2 cellular contexts compared by ENCODE assay signal in genomic region chr3:9076985-9077384, GRCh38.
TF ChIP-seq lines count a peak whose summit lies in the region.

No MANE protein-coding gene starts in this region.

TF ChIP-seq in GM23338, 12 proteins besides CTCF, POLR2A, EP300 and RAD21 (continued from another document):
- no peak for TF ChIP-seq EZH2 (IDR thresholded peaks at IDR 0.05; ENCODE audit: low read depth, unreplicated experiment)
TF ChIP-seq in GM23338: peak in this region for 0.

TF ChIP-seq in K562, 482 proteins besides CTCF, POLR2A, EP300 and RAD21 (continued from another document):
- TF ChIP-seq MAX (CRISPR knock-in tag; IDR thresholded peaks at IDR 0.05) (no peak), CUX1 (CRISPR knock-in tag; IDR thresholded peaks at IDR 0.05) (no peak), TSC22D4 (tag; IDR thresholded peaks at IDR 0.05) (no peak), BMI1 (IDR thresholded peaks at IDR 0.05; ENCODE audit: low read length) (no peak), ZNF431 (CRISPR knock-in tag; IDR thresholded peaks at IDR 0.05) (no peak), SRSF9 (IDR thresholded peaks at IDR 0.05; ENCODE audit: borderline replicate concordance, low read depth, low read length) (no peak), CHD1 (IDR thresholded peaks at IDR 0.05; ENCODE audit: low read length) (no peak), TBP (optimal IDR thresholded peaks at IDR 0.05; ENCODE audit: low read depth, low read length) (no peak), SIN3B (IDR thresholded peaks at IDR 0.05; ENCODE audit: low read depth) (no peak), FOXK2 (conservative IDR thresholded peaks at IDR 0.05 in 1 of 2, IDR thresholded peaks at IDR 0.05 in 1 of 2; ENCODE audit: low read depth in 2 of 2) (no peak), ZNF263 (CRISPR knock-in tag; IDR thresholded peaks at IDR 0.05; ENCODE audit: borderline replicate concordance) (peak; percentile 79), RBFOX2 (IDR thresholded peaks at IDR 0.05; ENCODE audit: low read depth, low read length) (no peak), CHCHD3 (CRISPR knock-in tag; IDR thresholded peaks at IDR 0.05) (no peak), CBFA2T3 (IDR thresholded peaks at IDR 0.05) (peak; percentile 20), FOXJ3 (CRISPR knock-in tag; IDR thresholded peaks at IDR 0.05) (no peak), ELF4 (CRISPR knock-in tag; IDR thresholded peaks at IDR 0.05) (no peak), SOX6 (IDR thresholded peaks at IDR 0.05) (no peak)
- TF ChIP-seq, protein P1, sequence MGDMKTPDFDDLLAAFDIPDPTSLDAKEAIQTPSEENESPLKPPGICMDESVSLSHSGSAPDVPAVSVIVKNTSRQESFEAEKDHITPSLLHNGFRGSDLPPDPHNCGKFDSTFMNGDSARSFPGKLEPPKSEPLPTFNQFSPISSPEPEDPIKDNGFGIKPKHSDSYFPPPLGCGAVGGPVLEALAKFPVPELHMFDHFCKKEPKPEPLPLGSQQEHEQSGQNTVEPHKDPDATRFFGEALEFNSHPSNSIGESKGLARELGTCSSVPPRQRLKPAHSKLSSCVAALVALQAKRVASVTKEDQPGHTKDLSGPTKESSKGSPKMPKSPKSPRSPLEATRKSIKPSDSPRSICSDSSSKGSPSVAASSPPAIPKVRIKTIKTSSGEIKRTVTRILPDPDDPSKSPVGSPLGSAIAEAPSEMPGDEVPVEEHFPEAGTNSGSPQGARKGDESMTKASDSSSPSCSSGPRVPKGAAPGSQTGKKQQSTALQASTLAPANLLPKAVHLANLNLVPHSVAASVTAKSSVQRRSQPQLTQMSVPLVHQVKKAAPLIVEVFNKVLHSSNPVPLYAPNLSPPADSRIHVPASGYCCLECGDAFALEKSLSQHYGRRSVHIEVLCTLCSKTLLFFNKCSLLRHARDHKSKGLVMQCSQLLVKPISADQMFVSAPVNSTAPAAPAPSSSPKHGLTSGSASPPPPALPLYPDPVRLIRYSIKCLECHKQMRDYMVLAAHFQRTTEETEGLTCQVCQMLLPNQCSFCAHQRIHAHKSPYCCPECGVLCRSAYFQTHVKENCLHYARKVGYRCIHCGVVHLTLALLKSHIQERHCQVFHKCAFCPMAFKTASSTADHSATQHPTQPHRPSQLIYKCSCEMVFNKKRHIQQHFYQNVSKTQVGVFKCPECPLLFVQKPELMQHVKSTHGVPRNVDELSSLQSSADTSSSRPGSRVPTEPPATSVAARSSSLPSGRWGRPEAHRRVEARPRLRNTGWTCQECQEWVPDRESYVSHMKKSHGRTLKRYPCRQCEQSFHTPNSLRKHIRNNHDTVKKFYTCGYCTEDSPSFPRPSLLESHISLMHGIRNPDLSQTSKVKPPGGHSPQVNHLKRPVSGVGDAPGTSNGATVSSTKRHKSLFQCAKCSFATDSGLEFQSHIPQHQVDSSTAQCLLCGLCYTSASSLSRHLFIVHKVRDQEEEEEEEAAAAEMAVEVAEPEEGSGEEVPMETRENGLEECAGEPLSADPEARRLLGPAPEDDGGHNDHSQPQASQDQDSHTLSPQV (IDR thresholded peaks at IDR 0.05) = no peak
- TF ChIP-seq, protein P2, sequence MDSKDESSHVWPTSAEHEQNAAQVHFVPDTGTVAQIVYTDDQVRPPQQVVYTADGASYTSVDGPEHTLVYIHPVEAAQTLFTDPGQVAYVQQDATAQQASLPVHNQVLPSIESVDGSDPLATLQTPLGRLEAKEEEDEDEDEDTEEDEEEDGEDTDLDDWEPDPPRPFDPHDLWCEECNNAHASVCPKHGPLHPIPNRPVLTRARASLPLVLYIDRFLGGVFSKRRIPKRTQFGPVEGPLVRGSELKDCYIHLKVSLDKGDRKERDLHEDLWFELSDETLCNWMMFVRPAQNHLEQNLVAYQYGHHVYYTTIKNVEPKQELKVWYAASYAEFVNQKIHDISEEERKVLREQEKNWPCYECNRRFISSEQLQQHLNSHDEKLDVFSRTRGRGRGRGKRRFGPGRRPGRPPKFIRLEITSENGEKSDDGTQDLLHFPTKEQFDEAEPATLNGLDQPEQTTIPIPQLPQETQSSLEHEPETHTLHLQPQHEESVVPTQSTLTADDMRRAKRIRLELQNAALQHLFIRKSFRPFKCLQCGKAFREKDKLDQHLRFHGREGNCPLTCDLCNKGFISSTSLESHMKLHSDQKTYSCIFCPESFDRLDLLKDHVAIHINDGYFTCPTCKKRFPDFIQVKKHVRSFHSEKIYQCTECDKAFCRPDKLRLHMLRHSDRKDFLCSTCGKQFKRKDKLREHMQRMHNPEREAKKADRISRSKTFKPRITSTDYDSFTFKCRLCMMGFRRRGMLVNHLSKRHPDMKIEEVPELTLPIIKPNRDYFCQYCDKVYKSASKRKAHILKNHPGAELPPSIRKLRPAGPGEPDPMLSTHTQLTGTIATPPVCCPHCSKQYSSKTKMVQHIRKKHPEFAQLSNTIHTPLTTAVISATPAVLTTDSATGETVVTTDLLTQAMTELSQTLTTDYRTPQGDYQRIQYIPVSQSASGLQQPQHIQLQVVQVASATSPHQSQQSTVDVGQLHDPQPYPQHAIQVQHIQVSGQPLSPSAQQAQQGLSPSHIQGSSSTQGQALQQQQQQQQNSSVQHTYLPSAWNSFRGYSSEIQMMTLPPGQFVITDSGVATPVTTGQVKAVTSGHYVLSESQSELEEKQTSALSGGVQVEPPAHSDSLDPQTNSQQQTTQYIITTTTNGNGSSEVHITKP (IDR thresholded peaks at IDR 0.05; ENCODE audit: partially characterized antibody) = no peak
